In genomic region chr18:37199741-37200140, GRCh38 we compare ENCODE assay signal across 27 cellular contexts.
DNase-seq lines count a peak whose midpoint lies in the region; ATAC-seq, FAIRE-seq and TF ChIP-seq lines count a peak whose summit lies in the region.
"Had no signal": no experiment of that assay in that cellular context is flagged by ENCODE, and none has a peak within 500 bp of the region (broad histone marks: within the 10 kb centered on the region; RNA-seq: fewer than 3 reads in every experiment).

No MANE protein-coding gene starts in this region.

- H3K36me3 ChIP-seq in astrocyte (ENCODE audit: insufficient read depth, low read length) (no peaks in the 10 kb centered on the region), H7 (replicated peaks; ENCODE audit: control insufficient read depth, insufficient read depth, low read length) (no peaks in the 10 kb centered on the region)

- H3K36me3 Mint-ChIP-seq in astrocyte (ENCODE audit: low read depth, unreplicated experiment): no peaks in the 10 kb centered on the region

- no peak overlapping the region for H3K4me3 Mint-ChIP-seq in astrocyte (ENCODE audit: unreplicated experiment)
- H3K4me3 Mint-ChIP-seq: B cell; CD4-positive, alpha-beta T cell; CD8-positive, alpha-beta T cell had no signal

- H3K27ac ChIP-seq in astrocyte (ENCODE audit: low read depth, low read length): no peak overlapping the region
- H3K27ac ChIP-seq: 22Rv1, A549, C4-2B had no signal

- peaks cover 6% of the 10 kb centered on the region for H3K9me3 Mint-ChIP-seq in astrocyte (ENCODE audit: unreplicated experiment)

- H3K27ac Mint-ChIP-seq in astrocyte (ENCODE audit: unreplicated experiment): no peak overlapping the region
- H3K27ac Mint-ChIP-seq: B cell; CD4-positive, alpha-beta T cell; CD8-positive, alpha-beta T cell had no signal

- FAIRE-seq in D721Med (lab: Jason Lieb, UNC): peak; percentile 75
- no peak for FAIRE-seq in astrocyte (lab: Jason Lieb, UNC)
- FAIRE-seq: A549, GM12878, GM12892, GM18507 had no signal

- no peaks in the 10 kb centered on the region for H3K9me3 ChIP-seq in astrocyte (ENCODE audit: insufficient read depth, low read depth, low read length)
- H3K9me3 ChIP-seq: A549, Caco-2 had no signal

- no peaks in the 10 kb centered on the region for H3K27me3 Mint-ChIP-seq in astrocyte (ENCODE audit: low read depth, unreplicated experiment)
- H3K27me3 Mint-ChIP-seq: B cell; CD4-positive, alpha-beta T cell had no signal

- no peaks in the 10 kb centered on the region for H3K4me1 ChIP-seq in astrocyte (ENCODE audit: insufficient read depth, low read length)
- H3K4me1 ChIP-seq: A549, Caco-2 had no signal

- H3K4me1 Mint-ChIP-seq in astrocyte (ENCODE audit: low read depth, unreplicated experiment): peaks cover 5% of the 10 kb centered on the region
- H3K4me1 Mint-ChIP-seq: B cell had no signal

- no peak for DNase-seq in D721Med (ENCODE audit: insufficient read length, low spot score)
- peak; percentile 65 for DNase-seq in astrocyte (ENCODE audit: low read depth)
- peak; percentile 19 for DNase-seq in astrocyte of the hippocampus (ENCODE audit: low read depth, low spot score)
- DNase-seq in kidney tubule cell (ENCODE audit: low spot score): peak; percentile 2
- no peak for DNase-seq in H7
- DNase-seq in NCI-H1105 (lab: John Stamatoyannopoulos, UW): no peak
- DNase-seq: AML-193; Caco-2; Calu3; CD4-positive, alpha-beta T cell; CD8-positive, alpha-beta T cell; DMS 273 treated with DMSO at 0.1 percent for 48 hours; DMS153; DMS53; DMS79; DND-41; EL; GDM1 had no signal

- TF ChIP-seq CTCF in D721Med (IDR thresholded peaks at IDR 0.05; ENCODE audit: insufficient read depth, missing control alignments) (no peak), astrocyte (IDR thresholded peaks at IDR 0.05; ENCODE audit: insufficient read depth, low read depth, low read length) (no peak)

- H3K4me2 ChIP-seq in astrocyte (ENCODE audit: low read length): no peak overlapping the region
- H3K4me2 ChIP-seq: A549 had no signal

- H3K27me3 ChIP-seq in astrocyte (ENCODE audit: insufficient read depth, low read length) (no peaks in the 10 kb centered on the region), H7 (ENCODE audit: control insufficient read depth, insufficient read depth, low read length) (no peaks in the 10 kb centered on the region)
- H3K27me3 ChIP-seq: BLaER1 treated with 17β-estradiol and CSF1 and Interleukin-3, amounts not matched to agents 10 nM and 100 nM had no signal

- no peak overlapping the region for H2AFZ ChIP-seq in astrocyte (ENCODE audit: low read depth, low read length)

- H3K79me2 ChIP-seq in astrocyte (ENCODE audit: insufficient read depth, low read length): no peaks in the 10 kb centered on the region

- no peaks in the 10 kb centered on the region for H4K20me1 ChIP-seq in astrocyte (ENCODE audit: insufficient read depth, low read length)
- H4K20me1 ChIP-seq: BLaER1 treated with 17β-estradiol and CSF1 and Interleukin-3, amounts not matched to agents 10 nM and 100 nM had no signal

- no peak overlapping the region for H3K4me3 ChIP-seq in astrocyte (ENCODE audit: insufficient read depth, low read depth, low read length)
- no peak overlapping the region for H3K4me3 ChIP-seq in H7 (ENCODE audit: insufficient read depth, low read depth, low read length)
- H3K4me3 ChIP-seq: A549; BLaER1 treated with 17β-estradiol and CSF1 and Interleukin-3, amounts not matched to agents 10 nM and 100 nM; GM12878 had no signal

- ATAC-seq in HG03045 (IDR thresholded peaks at IDR 0.05; ENCODE audit: unreplicated experiment): no peak
- ATAC-seq: A549; CD8-positive, alpha-beta T cell; GM12878 had no signal

- no peak overlapping the region for H3K9ac ChIP-seq in astrocyte (ENCODE audit: low read length)
- H3K9ac ChIP-seq: BLaER1 treated with 17β-estradiol and CSF1 and Interleukin-3, amounts not matched to agents 10 nM and 100 nM had no signal

Comparison
In these comparisons a context has a peak if more than half of its experiments do, and no peak if none do; other contexts are left out.
1. DNase-seq: peak in astrocyte (single experiment), astrocyte of the hippocampus (single experiment) and kidney tubule cell (single experiment); none in D721Med (single experiment), H7 (single experiment) and NCI-H1105 (single experiment).